ENCODE assay signal across 1 cellular context in the genomic region with DNA sequence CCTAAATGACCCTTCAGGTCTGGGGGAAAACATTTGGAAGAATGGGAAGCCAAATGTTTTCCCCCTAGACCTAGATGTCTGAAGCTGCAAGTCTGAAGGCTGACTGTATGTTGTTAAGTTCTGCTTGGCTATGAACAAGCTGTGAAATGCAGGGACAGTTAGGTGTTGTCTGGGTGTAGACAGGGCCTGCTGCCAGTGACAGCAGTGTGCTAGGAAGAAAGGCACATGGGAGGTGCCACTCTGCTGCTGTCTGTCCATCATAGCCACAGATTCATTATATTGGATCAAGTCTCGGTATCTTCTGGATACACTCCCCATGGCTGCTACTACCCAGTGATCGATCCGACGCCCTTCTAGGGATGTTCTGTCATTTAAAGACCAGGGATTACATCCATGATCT.
TF ChIP-seq lines count a peak whose summit lies in the region.

No MANE protein-coding gene starts in this region.

TF ChIP-seq in H1, 55 proteins besides CTCF, POLR2A, EP300 and RAD21 (continued from another document):
- TF ChIP-seq, protein P1, sequence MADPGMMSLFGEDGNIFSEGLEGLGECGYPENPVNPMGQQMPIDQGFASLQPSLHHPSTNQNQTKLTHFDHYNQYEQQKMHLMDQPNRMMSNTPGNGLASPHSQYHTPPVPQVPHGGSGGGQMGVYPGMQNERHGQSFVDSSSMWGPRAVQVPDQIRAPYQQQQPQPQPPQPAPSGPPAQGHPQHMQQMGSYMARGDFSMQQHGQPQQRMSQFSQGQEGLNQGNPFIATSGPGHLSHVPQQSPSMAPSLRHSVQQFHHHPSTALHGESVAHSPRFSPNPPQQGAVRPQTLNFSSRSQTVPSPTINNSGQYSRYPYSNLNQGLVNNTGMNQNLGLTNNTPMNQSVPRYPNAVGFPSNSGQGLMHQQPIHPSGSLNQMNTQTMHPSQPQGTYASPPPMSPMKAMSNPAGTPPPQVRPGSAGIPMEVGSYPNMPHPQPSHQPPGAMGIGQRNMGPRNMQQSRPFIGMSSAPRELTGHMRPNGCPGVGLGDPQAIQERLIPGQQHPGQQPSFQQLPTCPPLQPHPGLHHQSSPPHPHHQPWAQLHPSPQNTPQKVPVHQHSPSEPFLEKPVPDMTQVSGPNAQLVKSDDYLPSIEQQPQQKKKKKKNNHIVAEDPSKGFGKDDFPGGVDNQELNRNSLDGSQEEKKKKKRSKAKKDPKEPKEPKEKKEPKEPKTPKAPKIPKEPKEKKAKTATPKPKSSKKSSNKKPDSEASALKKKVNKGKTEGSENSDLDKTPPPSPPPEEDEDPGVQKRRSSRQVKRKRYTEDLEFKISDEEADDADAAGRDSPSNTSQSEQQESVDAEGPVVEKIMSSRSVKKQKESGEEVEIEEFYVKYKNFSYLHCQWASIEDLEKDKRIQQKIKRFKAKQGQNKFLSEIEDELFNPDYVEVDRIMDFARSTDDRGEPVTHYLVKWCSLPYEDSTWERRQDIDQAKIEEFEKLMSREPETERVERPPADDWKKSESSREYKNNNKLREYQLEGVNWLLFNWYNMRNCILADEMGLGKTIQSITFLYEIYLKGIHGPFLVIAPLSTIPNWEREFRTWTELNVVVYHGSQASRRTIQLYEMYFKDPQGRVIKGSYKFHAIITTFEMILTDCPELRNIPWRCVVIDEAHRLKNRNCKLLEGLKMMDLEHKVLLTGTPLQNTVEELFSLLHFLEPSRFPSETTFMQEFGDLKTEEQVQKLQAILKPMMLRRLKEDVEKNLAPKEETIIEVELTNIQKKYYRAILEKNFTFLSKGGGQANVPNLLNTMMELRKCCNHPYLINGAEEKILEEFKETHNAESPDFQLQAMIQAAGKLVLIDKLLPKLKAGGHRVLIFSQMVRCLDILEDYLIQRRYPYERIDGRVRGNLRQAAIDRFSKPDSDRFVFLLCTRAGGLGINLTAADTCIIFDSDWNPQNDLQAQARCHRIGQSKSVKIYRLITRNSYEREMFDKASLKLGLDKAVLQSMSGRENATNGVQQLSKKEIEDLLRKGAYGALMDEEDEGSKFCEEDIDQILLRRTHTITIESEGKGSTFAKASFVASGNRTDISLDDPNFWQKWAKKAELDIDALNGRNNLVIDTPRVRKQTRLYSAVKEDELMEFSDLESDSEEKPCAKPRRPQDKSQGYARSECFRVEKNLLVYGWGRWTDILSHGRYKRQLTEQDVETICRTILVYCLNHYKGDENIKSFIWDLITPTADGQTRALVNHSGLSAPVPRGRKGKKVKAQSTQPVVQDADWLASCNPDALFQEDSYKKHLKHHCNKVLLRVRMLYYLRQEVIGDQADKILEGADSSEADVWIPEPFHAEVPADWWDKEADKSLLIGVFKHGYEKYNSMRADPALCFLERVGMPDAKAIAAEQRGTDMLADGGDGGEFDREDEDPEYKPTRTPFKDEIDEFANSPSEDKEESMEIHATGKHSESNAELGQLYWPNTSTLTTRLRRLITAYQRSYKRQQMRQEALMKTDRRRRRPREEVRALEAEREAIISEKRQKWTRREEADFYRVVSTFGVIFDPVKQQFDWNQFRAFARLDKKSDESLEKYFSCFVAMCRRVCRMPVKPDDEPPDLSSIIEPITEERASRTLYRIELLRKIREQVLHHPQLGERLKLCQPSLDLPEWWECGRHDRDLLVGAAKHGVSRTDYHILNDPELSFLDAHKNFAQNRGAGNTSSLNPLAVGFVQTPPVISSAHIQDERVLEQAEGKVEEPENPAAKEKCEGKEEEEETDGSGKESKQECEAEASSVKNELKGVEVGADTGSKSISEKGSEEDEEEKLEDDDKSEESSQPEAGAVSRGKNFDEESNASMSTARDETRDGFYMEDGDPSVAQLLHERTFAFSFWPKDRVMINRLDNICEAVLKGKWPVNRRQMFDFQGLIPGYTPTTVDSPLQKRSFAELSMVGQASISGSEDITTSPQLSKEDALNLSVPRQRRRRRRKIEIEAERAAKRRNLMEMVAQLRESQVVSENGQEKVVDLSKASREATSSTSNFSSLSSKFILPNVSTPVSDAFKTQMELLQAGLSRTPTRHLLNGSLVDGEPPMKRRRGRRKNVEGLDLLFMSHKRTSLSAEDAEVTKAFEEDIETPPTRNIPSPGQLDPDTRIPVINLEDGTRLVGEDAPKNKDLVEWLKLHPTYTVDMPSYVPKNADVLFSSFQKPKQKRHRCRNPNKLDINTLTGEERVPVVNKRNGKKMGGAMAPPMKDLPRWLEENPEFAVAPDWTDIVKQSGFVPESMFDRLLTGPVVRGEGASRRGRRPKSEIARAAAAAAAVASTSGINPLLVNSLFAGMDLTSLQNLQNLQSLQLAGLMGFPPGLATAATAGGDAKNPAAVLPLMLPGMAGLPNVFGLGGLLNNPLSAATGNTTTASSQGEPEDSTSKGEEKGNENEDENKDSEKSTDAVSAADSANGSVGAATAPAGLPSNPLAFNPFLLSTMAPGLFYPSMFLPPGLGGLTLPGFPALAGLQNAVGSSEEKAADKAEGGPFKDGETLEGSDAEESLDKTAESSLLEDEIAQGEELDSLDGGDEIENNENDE (IDR thresholded peaks at IDR 0.05; ENCODE audit: insufficient replicate concordance, low read length), result no peak
- TF ChIP-seq SP4 (IDR thresholded peaks at IDR 0.05; ENCODE audit: low read length) (no peak), CHD1 (IDR thresholded peaks at IDR 0.05; ENCODE audit: low read depth, low read length) (no peak), SIX5 (IDR thresholded peaks at IDR 0.05; ENCODE audit: low read depth, low read length) (no peak)
- TF ChIP-seq, protein P2, sequence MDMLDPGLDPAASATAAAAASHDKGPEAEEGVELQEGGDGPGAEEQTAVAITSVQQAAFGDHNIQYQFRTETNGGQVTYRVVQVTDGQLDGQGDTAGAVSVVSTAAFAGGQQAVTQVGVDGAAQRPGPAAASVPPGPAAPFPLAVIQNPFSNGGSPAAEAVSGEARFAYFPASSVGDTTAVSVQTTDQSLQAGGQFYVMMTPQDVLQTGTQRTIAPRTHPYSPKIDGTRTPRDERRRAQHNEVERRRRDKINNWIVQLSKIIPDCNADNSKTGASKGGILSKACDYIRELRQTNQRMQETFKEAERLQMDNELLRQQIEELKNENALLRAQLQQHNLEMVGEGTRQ (IDR thresholded peaks at IDR 0.05; ENCODE audit: low read length), result no peak
- TF ChIP-seq, protein P3, sequence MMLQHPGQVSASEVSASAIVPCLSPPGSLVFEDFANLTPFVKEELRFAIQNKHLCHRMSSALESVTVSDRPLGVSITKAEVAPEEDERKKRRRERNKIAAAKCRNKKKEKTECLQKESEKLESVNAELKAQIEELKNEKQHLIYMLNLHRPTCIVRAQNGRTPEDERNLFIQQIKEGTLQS (IDR thresholded peaks at IDR 0.05; ENCODE audit: insufficient read depth, low read depth, low read length), result no peak
